Comparison of ENCODE assay signal across 1 cellular context in the genomic region with DNA sequence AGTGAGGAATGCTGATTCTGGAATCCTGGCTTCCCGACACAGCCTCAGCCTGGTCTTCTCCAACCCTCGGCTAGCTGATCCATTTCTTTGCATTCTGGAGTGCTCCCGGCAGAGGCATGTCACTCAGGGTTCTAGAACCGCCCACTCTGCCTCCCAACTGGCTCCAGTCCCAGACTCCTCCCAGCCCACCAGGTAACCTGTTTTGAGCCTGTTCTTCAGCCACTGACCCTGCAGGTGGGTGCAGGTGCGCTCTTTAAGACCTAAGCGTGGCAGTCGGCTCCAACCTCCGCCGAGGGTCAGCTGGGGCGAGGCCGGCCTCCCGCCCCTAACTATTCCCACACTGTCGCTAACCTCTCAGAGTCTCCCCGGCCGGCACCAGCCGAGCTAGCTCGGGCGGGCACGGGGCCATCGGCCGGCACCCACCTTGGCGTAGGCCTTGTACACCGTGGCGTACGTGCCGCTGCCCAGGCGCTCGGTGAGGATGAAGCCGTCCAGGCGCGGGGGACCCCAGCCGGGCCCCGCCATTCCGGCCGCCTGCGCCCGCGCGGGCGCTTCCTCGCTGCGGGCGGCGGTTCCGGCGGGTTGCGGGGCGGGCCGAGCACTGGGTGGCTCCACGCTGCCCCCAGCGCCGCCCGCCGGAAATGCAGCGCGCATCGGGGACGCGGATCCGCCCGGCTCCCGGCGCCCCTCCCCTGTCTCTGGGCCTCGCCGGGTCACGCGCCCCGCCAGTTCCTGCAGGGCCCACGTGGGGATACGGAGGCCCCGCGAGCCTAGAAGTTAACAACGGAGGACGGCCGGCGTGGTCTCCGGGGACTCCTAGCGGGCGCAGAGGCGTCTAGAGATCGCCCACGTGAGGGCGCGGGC.
TF ChIP-seq lines count a peak whose summit lies in the region.

A gene with protein sequence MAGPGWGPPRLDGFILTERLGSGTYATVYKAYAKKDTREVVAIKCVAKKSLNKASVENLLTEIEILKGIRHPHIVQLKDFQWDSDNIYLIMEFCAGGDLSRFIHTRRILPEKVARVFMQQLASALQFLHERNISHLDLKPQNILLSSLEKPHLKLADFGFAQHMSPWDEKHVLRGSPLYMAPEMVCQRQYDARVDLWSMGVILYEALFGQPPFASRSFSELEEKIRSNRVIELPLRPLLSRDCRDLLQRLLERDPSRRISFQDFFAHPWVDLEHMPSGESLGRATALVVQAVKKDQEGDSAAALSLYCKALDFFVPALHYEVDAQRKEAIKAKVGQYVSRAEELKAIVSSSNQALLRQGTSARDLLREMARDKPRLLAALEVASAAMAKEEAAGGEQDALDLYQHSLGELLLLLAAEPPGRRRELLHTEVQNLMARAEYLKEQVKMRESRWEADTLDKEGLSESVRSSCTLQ (minus strand): TSS at position 576 of the 864 bp plus-strand sequence. CDS start 51 bp downstream, at position 525.

TF ChIP-seq in K562, 482 proteins besides CTCF, POLR2A, EP300 and RAD21 (continued from another document and continues in another):
- TF ChIP-seq, protein P1, sequence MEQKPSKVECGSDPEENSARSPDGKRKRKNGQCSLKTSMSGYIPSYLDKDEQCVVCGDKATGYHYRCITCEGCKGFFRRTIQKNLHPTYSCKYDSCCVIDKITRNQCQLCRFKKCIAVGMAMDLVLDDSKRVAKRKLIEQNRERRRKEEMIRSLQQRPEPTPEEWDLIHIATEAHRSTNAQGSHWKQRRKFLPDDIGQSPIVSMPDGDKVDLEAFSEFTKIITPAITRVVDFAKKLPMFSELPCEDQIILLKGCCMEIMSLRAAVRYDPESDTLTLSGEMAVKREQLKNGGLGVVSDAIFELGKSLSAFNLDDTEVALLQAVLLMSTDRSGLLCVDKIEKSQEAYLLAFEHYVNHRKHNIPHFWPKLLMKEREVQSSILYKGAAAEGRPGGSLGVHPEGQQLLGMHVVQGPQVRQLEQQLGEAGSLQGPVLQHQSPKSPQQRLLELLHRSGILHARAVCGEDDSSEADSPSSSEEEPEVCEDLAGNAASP (IDR thresholded peaks at IDR 0.05), result no peak
- TF ChIP-seq ZNF77 (CRISPR knock-in tag; IDR thresholded peaks at IDR 0.05) (no peak), ZNF253 (CRISPR knock-in tag; conservative IDR thresholded peaks at IDR 0.05) (no peak), POLR2B (IDR thresholded peaks at IDR 0.05; ENCODE audit: low read depth, partially characterized antibody) (peak; percentile 64), PPARD (CRISPR knock-in tag; IDR thresholded peaks at IDR 0.05) (no peak), TSC22D4 (tag; IDR thresholded peaks at IDR 0.05) (no peak), TFAM (CRISPR knock-in tag; conservative IDR thresholded peaks at IDR 0.05) (no peak), ZNF76 (CRISPR knock-in tag; IDR thresholded peaks at IDR 0.05; ENCODE audit: borderline replicate concordance) (no peak), ZNF431 (CRISPR knock-in tag; IDR thresholded peaks at IDR 0.05) (no peak), PML (IDR thresholded peaks at IDR 0.05; ENCODE audit: low read length) (no peak), ZNF551 (CRISPR knock-in tag; IDR thresholded peaks at IDR 0.05) (no peak), PRMT5 (CRISPR knock-in tag; IDR thresholded peaks at IDR 0.05) (no peak), ILF3 (IDR thresholded peaks at IDR 0.05; ENCODE audit: borderline replicate concordance) (0 out of 2 replicates have a peak, but pooled peaks have one; percentile 80), NFYB (IDR thresholded peaks at IDR 0.05; ENCODE audit: extremely low read depth, insufficient read length) (no peak), RB1 (IDR thresholded peaks at IDR 0.05; ENCODE audit: low read depth) (peak; percentile 98), TGIF2 (CRISPR knock-in tag; IDR thresholded peaks at IDR 0.05) (peak; percentile 75; the same call in 1 of the 2 replicates), ZNF217 (CRISPR knock-in tag; IDR thresholded peaks at IDR 0.05) (no peak), RBFOX2 (IDR thresholded peaks at IDR 0.05; ENCODE audit: low read depth, low read length) (peak; percentile 87), KAT7 (CRISPR knock-in tag; IDR thresholded peaks at IDR 0.05; ENCODE audit: borderline replicate concordance) (peak; percentile 65; the same call in 1 of the 2 replicates), ZNF263 (CRISPR knock-in tag; IDR thresholded peaks at IDR 0.05; ENCODE audit: borderline replicate concordance) (peak; percentile 83), HIVEP1 (CRISPR knock-in tag; IDR thresholded peaks at IDR 0.05) (no peak), SRSF1 (IDR thresholded peaks at IDR 0.05; ENCODE audit: low read depth, low read length) (no peak)
- TF ChIP-seq, protein P2, sequence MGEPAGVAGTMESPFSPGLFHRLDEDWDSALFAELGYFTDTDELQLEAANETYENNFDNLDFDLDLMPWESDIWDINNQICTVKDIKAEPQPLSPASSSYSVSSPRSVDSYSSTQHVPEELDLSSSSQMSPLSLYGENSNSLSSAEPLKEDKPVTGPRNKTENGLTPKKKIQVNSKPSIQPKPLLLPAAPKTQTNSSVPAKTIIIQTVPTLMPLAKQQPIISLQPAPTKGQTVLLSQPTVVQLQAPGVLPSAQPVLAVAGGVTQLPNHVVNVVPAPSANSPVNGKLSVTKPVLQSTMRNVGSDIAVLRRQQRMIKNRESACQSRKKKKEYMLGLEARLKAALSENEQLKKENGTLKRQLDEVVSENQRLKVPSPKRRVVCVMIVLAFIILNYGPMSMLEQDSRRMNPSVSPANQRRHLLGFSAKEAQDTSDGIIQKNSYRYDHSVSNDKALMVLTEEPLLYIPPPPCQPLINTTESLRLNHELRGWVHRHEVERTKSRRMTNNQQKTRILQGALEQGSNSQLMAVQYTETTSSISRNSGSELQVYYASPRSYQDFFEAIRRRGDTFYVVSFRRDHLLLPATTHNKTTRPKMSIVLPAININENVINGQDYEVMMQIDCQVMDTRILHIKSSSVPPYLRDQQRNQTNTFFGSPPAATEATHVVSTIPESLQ (CRISPR knock-in tag; IDR thresholded peaks at IDR 0.05), result peak; percentile 87; the same call in 1 of the 2 replicates
- TF ChIP-seq, protein P3, sequence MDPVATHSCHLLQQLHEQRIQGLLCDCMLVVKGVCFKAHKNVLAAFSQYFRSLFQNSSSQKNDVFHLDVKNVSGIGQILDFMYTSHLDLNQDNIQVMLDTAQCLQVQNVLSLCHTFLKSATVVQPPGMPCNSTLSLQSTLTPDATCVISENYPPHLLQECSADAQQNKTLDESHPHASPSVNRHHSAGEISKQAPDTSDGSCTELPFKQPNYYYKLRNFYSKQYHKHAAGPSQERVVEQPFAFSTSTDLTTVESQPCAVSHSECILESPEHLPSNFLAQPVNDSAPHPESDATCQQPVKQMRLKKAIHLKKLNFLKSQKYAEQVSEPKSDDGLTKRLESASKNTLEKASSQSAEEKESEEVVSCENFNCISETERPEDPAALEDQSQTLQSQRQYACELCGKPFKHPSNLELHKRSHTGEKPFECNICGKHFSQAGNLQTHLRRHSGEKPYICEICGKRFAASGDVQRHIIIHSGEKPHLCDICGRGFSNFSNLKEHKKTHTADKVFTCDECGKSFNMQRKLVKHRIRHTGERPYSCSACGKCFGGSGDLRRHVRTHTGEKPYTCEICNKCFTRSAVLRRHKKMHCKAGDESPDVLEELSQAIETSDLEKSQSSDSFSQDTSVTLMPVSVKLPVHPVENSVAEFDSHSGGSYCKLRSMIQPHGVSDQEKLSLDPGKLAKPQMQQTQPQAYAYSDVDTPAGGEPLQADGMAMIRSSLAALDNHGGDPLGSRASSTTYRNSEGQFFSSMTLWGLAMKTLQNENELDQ (CRISPR knock-in tag; IDR thresholded peaks at IDR 0.05; ENCODE audit: borderline replicate concordance), result no peak
- TF ChIP-seq, protein P4, sequence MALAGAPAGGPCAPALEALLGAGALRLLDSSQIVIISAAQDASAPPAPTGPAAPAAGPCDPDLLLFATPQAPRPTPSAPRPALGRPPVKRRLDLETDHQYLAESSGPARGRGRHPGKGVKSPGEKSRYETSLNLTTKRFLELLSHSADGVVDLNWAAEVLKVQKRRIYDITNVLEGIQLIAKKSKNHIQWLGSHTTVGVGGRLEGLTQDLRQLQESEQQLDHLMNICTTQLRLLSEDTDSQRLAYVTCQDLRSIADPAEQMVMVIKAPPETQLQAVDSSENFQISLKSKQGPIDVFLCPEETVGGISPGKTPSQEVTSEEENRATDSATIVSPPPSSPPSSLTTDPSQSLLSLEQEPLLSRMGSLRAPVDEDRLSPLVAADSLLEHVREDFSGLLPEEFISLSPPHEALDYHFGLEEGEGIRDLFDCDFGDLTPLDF (CRISPR knock-in tag; IDR thresholded peaks at IDR 0.05), result peak; percentile 53; the same call in 1 of the 2 replicates
- TF ChIP-seq, protein P5, sequence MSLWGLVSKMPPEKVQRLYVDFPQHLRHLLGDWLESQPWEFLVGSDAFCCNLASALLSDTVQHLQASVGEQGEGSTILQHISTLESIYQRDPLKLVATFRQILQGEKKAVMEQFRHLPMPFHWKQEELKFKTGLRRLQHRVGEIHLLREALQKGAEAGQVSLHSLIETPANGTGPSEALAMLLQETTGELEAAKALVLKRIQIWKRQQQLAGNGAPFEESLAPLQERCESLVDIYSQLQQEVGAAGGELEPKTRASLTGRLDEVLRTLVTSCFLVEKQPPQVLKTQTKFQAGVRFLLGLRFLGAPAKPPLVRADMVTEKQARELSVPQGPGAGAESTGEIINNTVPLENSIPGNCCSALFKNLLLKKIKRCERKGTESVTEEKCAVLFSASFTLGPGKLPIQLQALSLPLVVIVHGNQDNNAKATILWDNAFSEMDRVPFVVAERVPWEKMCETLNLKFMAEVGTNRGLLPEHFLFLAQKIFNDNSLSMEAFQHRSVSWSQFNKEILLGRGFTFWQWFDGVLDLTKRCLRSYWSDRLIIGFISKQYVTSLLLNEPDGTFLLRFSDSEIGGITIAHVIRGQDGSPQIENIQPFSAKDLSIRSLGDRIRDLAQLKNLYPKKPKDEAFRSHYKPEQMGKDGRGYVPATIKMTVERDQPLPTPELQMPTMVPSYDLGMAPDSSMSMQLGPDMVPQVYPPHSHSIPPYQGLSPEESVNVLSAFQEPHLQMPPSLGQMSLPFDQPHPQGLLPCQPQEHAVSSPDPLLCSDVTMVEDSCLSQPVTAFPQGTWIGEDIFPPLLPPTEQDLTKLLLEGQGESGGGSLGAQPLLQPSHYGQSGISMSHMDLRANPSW (CRISPR knock-in tag; IDR thresholded peaks at IDR 0.05), result no peak; the same call in 1 of the 2 replicates
- TF ChIP-seq, protein P6, sequence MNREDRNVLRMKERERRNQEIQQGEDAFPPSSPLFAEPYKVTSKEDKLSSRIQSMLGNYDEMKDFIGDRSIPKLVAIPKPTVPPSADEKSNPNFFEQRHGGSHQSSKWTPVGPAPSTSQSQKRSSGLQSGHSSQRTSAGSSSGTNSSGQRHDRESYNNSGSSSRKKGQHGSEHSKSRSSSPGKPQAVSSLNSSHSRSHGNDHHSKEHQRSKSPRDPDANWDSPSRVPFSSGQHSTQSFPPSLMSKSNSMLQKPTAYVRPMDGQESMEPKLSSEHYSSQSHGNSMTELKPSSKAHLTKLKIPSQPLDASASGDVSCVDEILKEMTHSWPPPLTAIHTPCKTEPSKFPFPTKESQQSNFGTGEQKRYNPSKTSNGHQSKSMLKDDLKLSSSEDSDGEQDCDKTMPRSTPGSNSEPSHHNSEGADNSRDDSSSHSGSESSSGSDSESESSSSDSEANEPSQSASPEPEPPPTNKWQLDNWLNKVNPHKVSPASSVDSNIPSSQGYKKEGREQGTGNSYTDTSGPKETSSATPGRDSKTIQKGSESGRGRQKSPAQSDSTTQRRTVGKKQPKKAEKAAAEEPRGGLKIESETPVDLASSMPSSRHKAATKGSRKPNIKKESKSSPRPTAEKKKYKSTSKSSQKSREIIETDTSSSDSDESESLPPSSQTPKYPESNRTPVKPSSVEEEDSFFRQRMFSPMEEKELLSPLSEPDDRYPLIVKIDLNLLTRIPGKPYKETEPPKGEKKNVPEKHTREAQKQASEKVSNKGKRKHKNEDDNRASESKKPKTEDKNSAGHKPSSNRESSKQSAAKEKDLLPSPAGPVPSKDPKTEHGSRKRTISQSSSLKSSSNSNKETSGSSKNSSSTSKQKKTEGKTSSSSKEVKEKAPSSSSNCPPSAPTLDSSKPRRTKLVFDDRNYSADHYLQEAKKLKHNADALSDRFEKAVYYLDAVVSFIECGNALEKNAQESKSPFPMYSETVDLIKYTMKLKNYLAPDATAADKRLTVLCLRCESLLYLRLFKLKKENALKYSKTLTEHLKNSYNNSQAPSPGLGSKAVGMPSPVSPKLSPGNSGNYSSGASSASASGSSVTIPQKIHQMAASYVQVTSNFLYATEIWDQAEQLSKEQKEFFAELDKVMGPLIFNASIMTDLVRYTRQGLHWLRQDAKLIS (CRISPR knock-in tag; IDR thresholded peaks at IDR 0.05), result peak; percentile 61
- TF ChIP-seq, protein P7, sequence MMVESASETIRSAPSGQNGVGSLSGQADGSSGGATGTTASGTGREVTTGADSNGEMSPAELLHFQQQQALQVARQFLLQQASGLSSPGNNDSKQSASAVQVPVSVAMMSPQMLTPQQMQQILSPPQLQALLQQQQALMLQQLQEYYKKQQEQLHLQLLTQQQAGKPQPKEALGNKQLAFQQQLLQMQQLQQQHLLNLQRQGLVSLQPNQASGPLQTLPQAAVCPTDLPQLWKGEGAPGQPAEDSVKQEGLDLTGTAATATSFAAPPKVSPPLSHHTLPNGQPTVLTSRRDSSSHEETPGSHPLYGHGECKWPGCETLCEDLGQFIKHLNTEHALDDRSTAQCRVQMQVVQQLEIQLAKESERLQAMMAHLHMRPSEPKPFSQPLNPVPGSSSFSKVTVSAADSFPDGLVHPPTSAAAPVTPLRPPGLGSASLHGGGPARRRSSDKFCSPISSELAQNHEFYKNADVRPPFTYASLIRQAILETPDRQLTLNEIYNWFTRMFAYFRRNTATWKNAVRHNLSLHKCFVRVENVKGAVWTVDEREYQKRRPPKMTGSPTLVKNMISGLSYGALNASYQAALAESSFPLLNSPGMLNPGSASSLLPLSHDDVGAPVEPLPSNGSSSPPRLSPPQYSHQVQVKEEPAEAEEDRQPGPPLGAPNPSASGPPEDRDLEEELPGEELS (CRISPR knock-in tag; IDR thresholded peaks at IDR 0.05; ENCODE audit: borderline replicate concordance), result no peak
- TF ChIP-seq, protein P8, sequence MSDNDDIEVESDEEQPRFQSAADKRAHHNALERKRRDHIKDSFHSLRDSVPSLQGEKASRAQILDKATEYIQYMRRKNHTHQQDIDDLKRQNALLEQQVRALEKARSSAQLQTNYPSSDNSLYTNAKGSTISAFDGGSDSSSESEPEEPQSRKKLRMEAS (CRISPR knock-in tag; IDR thresholded peaks at IDR 0.05), result peak; percentile 98
